In genomic region chr19:45528149-45528743, GRCh38 we compare ENCODE assay signal across 9 cellular contexts. TPM values are rescaled to one million over a fixed set of nuclear protein-coding genes. Genes with fewer than 3 reads are reported as not detected.
A peak's percentile ranks its signal among the peaks of the same experiment; 100 is the strongest.
DNase-seq lines count a peak whose midpoint lies in the region; ATAC-seq, FAIRE-seq and TF ChIP-seq lines count a peak whose summit lies in the region.
"Had no signal": no experiment of that assay in that cellular context is flagged by ENCODE, and none has a peak within 500 bp of the region (broad histone marks: within the 10 kb centered on the region; RNA-seq: fewer than 3 reads in every experiment).

No MANE protein-coding gene starts in this region.

- no CpG with 5 or more reads among the region's 17 CpGs for WGBS in trophoblast cell (ENCODE audit: extremely low coverage, insufficient coverage, insufficient read length)
- WGBS in aorta, 2 donors = 33 to 34% methylated on average over 17 of the region's 17 CpGs

- H3K79me2 ChIP-seq in fibroblast of lung (ENCODE audit: control insufficient read depth, insufficient read depth, low read length) (no peaks in the 10 kb centered on the region), trophoblast cell (ENCODE audit: control insufficient read depth, insufficient read depth, low read length, poor library complexity) (no peaks in the 10 kb centered on the region)

- H3K9me3 ChIP-seq in fibroblast of lung (ENCODE audit: control insufficient read depth, insufficient read depth, low read depth, low read length) (no peaks in the 10 kb centered on the region), trophoblast cell (ENCODE audit: insufficient read depth, low read depth, low read length) (peaks cover 4% of the 10 kb centered on the region), aorta (ENCODE audit: control insufficient read depth, low read length) (no peaks in the 10 kb centered on the region)

- peak overlapping the region in 1 of 4 experiments; percentile 9 for H3K4me3 ChIP-seq in fibroblast of lung (replicated peaks in 1 of 4; ENCODE audit: control extremely low read depth in 1 of 4, insufficient read depth in 1 of 4, low read depth in 3 of 4, low read length in 4 of 4)
- H3K4me3 ChIP-seq in trophoblast cell (ENCODE audit: low read depth, low read length) = no peak overlapping the region
- no peak overlapping the region for H3K4me3 ChIP-seq in aorta (ENCODE audit: low read length in 2 of 2)

- H2AFZ ChIP-seq in fibroblast of lung (ENCODE audit: low read length) (no peak overlapping the region), trophoblast cell (ENCODE audit: insufficient read depth, low read length, poor library complexity) (no peak overlapping the region)

- H3K27me3 ChIP-seq in fibroblast of lung (ENCODE audit: control insufficient read depth, insufficient read depth, low read length) = no peaks in the 10 kb centered on the region
- H3K27me3 ChIP-seq in trophoblast cell (ENCODE audit: insufficient read depth, low read length) = no peaks in the 10 kb centered on the region
- H3K27me3 ChIP-seq in aorta (ENCODE audit: control insufficient read depth in 1 of 2, insufficient read depth in 2 of 2, low read length in 1 of 2) = no peaks in the 10 kb centered on the region

- H3K4me2 ChIP-seq in fibroblast of lung (ENCODE audit: extremely low read depth, insufficient read depth, low read length) (no peak overlapping the region), trophoblast cell (ENCODE audit: low read length) (peak overlapping the region; percentile 69)

- no peaks in the 10 kb centered on the region for H4K20me1 ChIP-seq in fibroblast of lung (ENCODE audit: control insufficient read depth, extremely low read depth, insufficient read depth, low read length)

- peak; percentile 17 for TF ChIP-seq POLR2A in GM19099 (IDR thresholded peaks at IDR 0.05; ENCODE audit: extremely low read depth, insufficient read length, low read depth)

- no peak overlapping the region for H3K23ac ChIP-seq in trophoblast cell (ENCODE audit: low read length)

- DNase-seq in RCC 7860 (ENCODE audit: low spot score) (peak; percentile 17), fibroblast of lung (ENCODE audit: low read depth in 2 of 2) (peak; percentile 43 to 78), trophoblast cell (peak; percentile 77 to 82), aorta (no peak), NCI-H1092 treated with DMSO at 0.1 percent for 48 hours (lab: John Stamatoyannopoulos, UW) (no peak)
- DNase-seq: NCI-H1417 treated with DMSO at 0.1 percent for 48 hours had no signal

- TF ChIP-seq CTCF in fibroblast of lung (conservative IDR thresholded peaks at IDR 0.05 in 1 of 2, IDR thresholded peaks at IDR 0.05 in 1 of 2; ENCODE audit: low read depth in 1 of 2, low read length in 2 of 2) = no peak

- peak overlapping the region; percentile 31 for H2BK5ac ChIP-seq in trophoblast cell (ENCODE audit: low read depth, low read length, poor library complexity)

- H2BK120ac ChIP-seq in trophoblast cell (ENCODE audit: insufficient read depth, low read length, poor library complexity) = no peak overlapping the region

- ATAC-seq in GM19328 (IDR thresholded peaks at IDR 0.05; ENCODE audit: unreplicated experiment) = no peak
- no peak for ATAC-seq in GM21825 (IDR thresholded peaks at IDR 0.05; ENCODE audit: unreplicated experiment)
- ATAC-seq in aorta (ENCODE audit: low FRiP score) = no peak

- H3K4me1 ChIP-seq in fibroblast of lung (ENCODE audit: control insufficient read depth, extremely low read depth, insufficient read depth, low read length) (peaks cover 6% of the 10 kb centered on the region), trophoblast cell (ENCODE audit: control insufficient read depth in 1 of 2, insufficient read depth in 2 of 2, low read length in 2 of 2) (peaks cover 5 to 18% of the 10 kb centered on the region in 2 experiments), aorta (ENCODE audit: control insufficient read depth in 1 of 2, insufficient read depth in 2 of 2, low read length in 2 of 2) (no peaks in the 10 kb centered on the region)

- no peak for FAIRE-seq in RCC 7860 (lab: Jason Lieb, UNC)

- no peak overlapping the region for H4K91ac ChIP-seq in trophoblast cell (ENCODE audit: low read depth, low read length)

- H3K27ac ChIP-seq in fibroblast of lung (ENCODE audit: insufficient read depth, low read length) = no peak overlapping the region
- H3K27ac ChIP-seq in trophoblast cell (ENCODE audit: low read depth, low read length) = peak overlapping the region; percentile 22
- H3K27ac ChIP-seq in aorta (ENCODE audit: low read depth in 1 of 2, low read length in 2 of 2) = no peak overlapping the region

- H3K9ac ChIP-seq in fibroblast of lung (ENCODE audit: insufficient read depth, low read length) (no peak overlapping the region), trophoblast cell (ENCODE audit: low read length) (no peak overlapping the region)

- no peak overlapping the region for H2AK5ac ChIP-seq in trophoblast cell (ENCODE audit: low read length)

- H3K36me3 ChIP-seq in fibroblast of lung (ENCODE audit: control insufficient read depth, insufficient read depth, low read length) = peaks cover 19% of the 10 kb centered on the region
- peaks cover 39 to 41% of the 10 kb centered on the region in 2 experiments for H3K36me3 ChIP-seq in trophoblast cell (ENCODE audit: control insufficient read depth in 1 of 2, insufficient read depth in 2 of 2, low read length in 2 of 2)
- peaks cover 0 to 1% of the 10 kb centered on the region in 2 donors for H3K36me3 ChIP-seq in aorta (ENCODE audit: control insufficient read depth in 1 of 2, insufficient read depth in 2 of 2, low read length in 1 of 2)

- no peak overlapping the region for H3K14ac ChIP-seq in trophoblast cell (ENCODE audit: low read length)

- peak overlapping the region; percentile 5 for H4K8ac ChIP-seq in trophoblast cell (ENCODE audit: low read depth, low read length)

- no peak overlapping the region for H3K4ac ChIP-seq in trophoblast cell (ENCODE audit: low read depth, low read length)

- H4K12ac ChIP-seq in trophoblast cell (ENCODE audit: low read depth, low read length) = peak overlapping the region; percentile 4

- no peak overlapping the region for H2BK12ac ChIP-seq in trophoblast cell (ENCODE audit: low read length)

- H3K79me1 ChIP-seq in trophoblast cell (ENCODE audit: low read length) = peaks cover 3% of the 10 kb centered on the region

- intact Hi-C loops in aorta (cut with DNase I) = no loop called here

- H3K18ac ChIP-seq in trophoblast cell (ENCODE audit: low read length) = peak overlapping the region; percentile 1

RNA-seq across cellular contexts. Expression of gene VASP, which starts 21.0 kb away (rescaled TPM):
- total RNA-seq in fibroblast of lung = 33.1 and 40.3 TPM in 2 replicates
- 62.3 and 67.9 TPM in 2 replicates for polyA plus RNA-seq in fibroblast of lung
- polyA plus RNA-seq in fibroblast of lung (2012) = 74.5 and 87.1 TPM in 2 replicates
- polyA minus RNA-seq in fibroblast of lung (ENCODE audit: low replicate concordance) = 70.0 and 82.2 TPM in 2 replicates
- 229 and 249 TPM in 2 replicates for polyA plus RNA-seq in trophoblast cell (2013)
- total RNA-seq in aorta = 100 to 1,000 TPM; 119 to 192 TPM
- 10 to 100 TPM; 56.0 to 63.2 TPM for polyA plus RNA-seq in aorta

RNA-seq across cellular contexts. Expression of gene PPM1N, which starts 30.0 kb away (rescaled TPM):
- total RNA-seq in fibroblast of lung (1.8 and 2.8 TPM in 2 replicates), aorta (1 to 10 TPM in 1 of 2 donors, under 1 TPM in 1; 0.88 to 2.5 TPM)
- polyA plus RNA-seq in fibroblast of lung (2.3 and 2.6 TPM in 2 replicates), aorta (under 1 TPM in 1 of 2 donors, not detected in 1; 0.67 TPM)
- polyA plus RNA-seq in fibroblast of lung (2012) = 3.1 and 3.2 TPM in 2 replicates
- not detected in 2 replicates for polyA minus RNA-seq in fibroblast of lung (ENCODE audit: low replicate concordance)
- 32.0 and 34.1 TPM in 2 replicates for polyA plus RNA-seq in trophoblast cell (2013)

RNA-seq across cellular contexts. Expression of gene RTN2, which starts 31.4 kb away (rescaled TPM):
- 5.1 and 7.9 TPM in 2 replicates for total RNA-seq in fibroblast of lung
- polyA plus RNA-seq in fibroblast of lung = 8.9 and 11.7 TPM in 2 replicates
- 19.8 and 23.8 TPM in 2 replicates for polyA plus RNA-seq in fibroblast of lung (2012)
- 15.0 and 45.2 TPM in 2 replicates for polyA minus RNA-seq in fibroblast of lung (ENCODE audit: low replicate concordance)
- 68.7 and 72.2 TPM in 2 replicates for polyA plus RNA-seq in trophoblast cell (2013)
- total RNA-seq in aorta = 10 to 100 TPM in 1 of 2 donors, 1 to 10 TPM in 1; 8.1 to 11.6 TPM
- 10 to 100 TPM in 1 of 2 donors, 1 to 10 TPM in 1; 7.0 to 13.1 TPM for polyA plus RNA-seq in aorta

RNA-seq across cellular contexts. Expression of gene OPA3, which starts 56.4 kb away (rescaled TPM):
- total RNA-seq in fibroblast of lung (3.1 and 3.8 TPM in 2 replicates), aorta (1 to 10 TPM; 8.6 to 8.8 TPM)
- polyA plus RNA-seq in fibroblast of lung (8.3 and 11.3 TPM in 2 replicates), aorta (1 to 10 TPM; 2.0 to 2.8 TPM)
- polyA plus RNA-seq in fibroblast of lung (2012) = 6.9 and 8.6 TPM in 2 replicates
- 13.6 and 30.8 TPM in 2 replicates for polyA minus RNA-seq in fibroblast of lung (ENCODE audit: low replicate concordance)
- polyA plus RNA-seq in trophoblast cell (2013) = 8.4 and 8.8 TPM in 2 replicates

Comparison
In these comparisons a context has a peak if more than half of its experiments do, and no peak if none do; other contexts are left out.
1. DNase-seq: peak in RCC 7860 (single experiment), fibroblast of lung (2 of 2) and trophoblast cell (2 of 2); none in aorta (0 of 2) and NCI-H1092 treated with DMSO at 0.1 percent for 48 hours (single experiment).